13 cellular contexts compared by ENCODE assay signal in the genomic region with DNA sequence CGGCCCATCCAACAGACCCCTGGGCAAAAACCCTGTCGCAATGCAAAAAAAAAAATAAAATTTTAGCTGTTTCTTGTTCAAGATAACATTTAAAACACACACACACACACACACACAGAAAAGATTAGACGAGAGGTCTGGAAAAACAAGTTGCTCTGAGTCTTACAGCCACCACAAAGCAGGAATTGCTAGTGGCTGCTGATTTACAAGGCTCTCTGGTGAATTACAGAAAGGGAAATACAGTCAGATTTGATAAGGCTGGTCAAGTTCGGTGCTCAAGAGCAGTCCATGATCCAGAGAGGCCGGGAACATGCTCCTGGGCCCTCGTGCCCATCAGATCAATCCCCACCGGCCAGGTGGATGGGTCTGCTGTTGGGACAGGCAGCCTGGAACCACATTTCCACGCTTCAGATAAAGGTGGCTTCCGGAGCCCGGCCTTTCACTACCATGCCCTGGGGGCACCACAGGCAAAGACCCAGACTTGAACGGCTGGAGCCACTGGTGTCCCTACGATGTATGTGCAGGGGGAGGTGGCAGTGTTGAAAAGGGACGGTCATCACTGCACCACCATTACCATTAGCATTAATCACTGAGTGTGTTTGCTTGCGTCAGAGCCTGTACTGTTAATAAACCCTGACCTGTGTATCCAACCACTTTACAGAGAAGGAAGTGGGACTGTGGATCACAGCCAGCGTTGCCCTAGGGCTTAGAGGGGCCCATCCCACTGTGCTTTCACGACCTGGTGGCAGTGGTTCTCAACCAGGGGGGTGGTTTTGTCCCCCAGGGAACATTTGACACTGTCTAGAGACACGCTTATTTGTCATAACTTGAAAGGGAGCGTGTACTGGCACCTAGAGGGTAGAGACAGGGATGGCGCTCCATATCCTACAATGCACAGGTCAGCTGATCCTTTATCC.
DNase-seq lines count a peak whose midpoint lies in the region; ATAC-seq, FAIRE-seq and TF ChIP-seq lines count a peak whose summit lies in the region.
"Had no signal": no experiment of that assay in that cellular context is flagged by ENCODE, and none has a peak within 500 bp of the region (broad histone marks: within the 10 kb centered on the region; RNA-seq: fewer than 3 reads in every experiment).

No MANE protein-coding gene starts in this region.

- no peak for TF ChIP-seq CTCF in gastroesophageal sphincter (IDR thresholded peaks at IDR 0.05)

- TF ChIP-seq EP300 in gastroesophageal sphincter (IDR thresholded peaks at IDR 0.05), result no peak

- H3K4me1 ChIP-seq in gastroesophageal sphincter, result peaks cover 20 to 72% (median 23%) of the 10 kb centered on the region in 3 donors
- peaks cover 2 to 13% of the 10 kb centered on the region in 2 donors for H3K4me1 ChIP-seq in small intestine (ENCODE audit: control insufficient read depth in 2 of 2, insufficient read depth in 1 of 2, low read depth in 1 of 2, low read length in 1 of 2)
- H3K4me1 ChIP-seq: A549 had no signal

- H3K27ac ChIP-seq in gastroesophageal sphincter (peak overlapping the region in 3 of 4 donors; percentile 40 to 93 (median 89)), small intestine (ENCODE audit: low read depth in 1 of 2, low read length in 1 of 2) (peak overlapping the region; percentile 6 to 81)
- H3K27ac ChIP-seq: A549, WERI-Rb-1 had no signal

- no peak overlapping the region for H3K4me3 ChIP-seq in gastroesophageal sphincter
- H3K4me3 ChIP-seq in small intestine (ENCODE audit: low read depth in 1 of 2, low read length in 2 of 2), result no peak overlapping the region
- H3K4me3 ChIP-seq: A549 had no signal

- WGBS in gastroesophageal sphincter (ENCODE audit: low coverage in 1 of 2), 2 donors, result 68 to 77% methylated on average over 5 to 13 of the region's 19 CpGs
- WGBS in small intestine, 3 donors, result 38 to 60% (median 47%) methylated on average over 19 of the region's 19 CpGs

- ATAC-seq in gastroesophageal sphincter, result no peak
- no peak for ATAC-seq in HG02870 (IDR thresholded peaks at IDR 0.05; ENCODE audit: unreplicated experiment)
- ATAC-seq in GM18861 (IDR thresholded peaks at IDR 0.05; ENCODE audit: unreplicated experiment), result no peak
- ATAC-seq: A549 had no signal

- H3K36me3 ChIP-seq in gastroesophageal sphincter, result no peaks in the 10 kb centered on the region
- H3K36me3 ChIP-seq in small intestine (ENCODE audit: control insufficient read depth in 2 of 2, insufficient read depth in 2 of 2, low read length in 2 of 2), result no peaks in the 10 kb centered on the region
- H3K36me3 ChIP-seq: WERI-Rb-1 had no signal

- H3K9me3 ChIP-seq in gastroesophageal sphincter (no peaks in the 10 kb centered on the region), small intestine (ENCODE audit: control insufficient read depth, low read depth) (no peaks in the 10 kb centered on the region)
- H3K9me3 ChIP-seq: A549 had no signal

- TF ChIP-seq POLR2A in gastroesophageal sphincter (IDR thresholded peaks at IDR 0.05), result no peak

- no peak for FAIRE-seq in small intestine (lab: Jason Lieb, UNC)
- FAIRE-seq: A549, frontal cortex had no signal

- H3K27me3 ChIP-seq in gastroesophageal sphincter (no peaks in the 10 kb centered on the region), small intestine (ENCODE audit: control insufficient read depth in 2 of 2, insufficient read depth in 2 of 2, low read length in 2 of 2) (no peaks in the 10 kb centered on the region)

- peak in 2 of 3 experiments; percentile 37 to 68 for DNase-seq in NCI-H1417 (lab: John Stamatoyannopoulos, UW)
- DNase-seq in NCI-H1417 treated with DMSO at 0.1 percent for 48 hours (lab: John Stamatoyannopoulos, UW), result no peak
- DNase-seq in NOMO-1 treated with DMSO at 0.1 percent for 48 hours (lab: John Stamatoyannopoulos, UW; ENCODE audit: unreplicated experiment), result peak; percentile 41
- peak; percentile 73 for DNase-seq in small intestine
- DNase-seq in NK-92 treated with Interleukin-12 subunit alpha and Interleukin-12 subunit beta, amount 100 ng/mL, for 24 hours (lab: John Stamatoyannopoulos, UW), result no peak
- DNase-seq: activated effector memory CD4-positive, alpha-beta T cell treated with Interleukin-2 at 50 U/mL for 16 hours; IMR-90; WERI-Rb-1 had no signal

Comparison
In these comparisons a context has a peak if more than half of its experiments do, and no peak if none do; other contexts are left out.
1. DNase-seq: peak in NCI-H1417 (2 of 3), NOMO-1 treated with DMSO at 0.1 percent for 48 hours (single experiment) and small intestine (single experiment); none in NCI-H1417 treated with DMSO at 0.1 percent for 48 hours (single experiment) and NK-92 treated with Interleukin-12 subunit alpha and Interleukin-12 subunit beta, amount 100 ng/mL, for 24 hours (single experiment).